In the genomic region with DNA sequence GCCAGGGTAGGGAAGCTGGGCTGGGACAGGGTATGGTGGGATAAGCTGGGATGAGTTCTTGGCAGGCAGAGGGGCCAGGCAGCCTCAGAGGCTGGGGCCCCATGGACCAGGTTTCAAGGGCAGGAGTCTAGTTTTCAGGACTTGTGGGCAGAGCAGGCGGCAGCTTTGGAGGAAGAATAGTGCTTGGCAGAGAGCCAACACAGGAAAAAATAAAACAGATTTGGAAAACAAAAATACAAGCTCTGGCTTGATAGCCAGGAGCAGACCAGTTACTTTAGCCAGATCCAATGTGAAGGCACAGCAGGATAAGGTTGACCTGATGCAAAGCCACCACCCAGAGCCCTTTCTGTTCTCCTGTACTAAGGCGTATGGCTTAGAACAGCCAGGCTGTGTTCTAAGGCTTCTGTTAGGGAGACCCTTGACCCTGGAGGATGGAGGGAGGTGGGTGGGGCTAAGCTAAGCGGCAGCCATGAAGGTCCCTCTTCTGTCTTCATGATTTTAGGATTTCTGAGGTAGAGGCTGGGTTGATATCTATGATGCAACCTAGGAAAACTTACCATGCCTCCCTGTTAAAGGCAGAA, we compare ENCODE assay signal across 1 cellular context.
A peak's percentile ranks its signal among the peaks of the same experiment; 100 is the strongest.
TF ChIP-seq lines count a peak whose summit lies in the region.

No MANE protein-coding gene starts in this region.

TF ChIP-seq in K562, 482 proteins besides CTCF, POLR2A, EP300 and RAD21:
- TF ChIP-seq DMBX1 (CRISPR knock-in tag; IDR thresholded peaks at IDR 0.05; ENCODE audit: borderline replicate concordance) (no peak), ZNF644 (tag; IDR thresholded peaks at IDR 0.05; ENCODE audit: low read depth) (no peak), CXXC5 (CRISPR knock-in tag; IDR thresholded peaks at IDR 0.05) (no peak), NFIC (IDR thresholded peaks at IDR 0.05) (peak; percentile 95), CEBPG (CRISPR knock-in tag; IDR thresholded peaks at IDR 0.05) (no peak), CEBPG (tag; conservative IDR thresholded peaks at IDR 0.05 in 1 of 2, IDR thresholded peaks at IDR 0.05 in 1 of 2) (0 out of 4 replicates have a peak, but pooled peaks of 1 of the 2 experiments have one; percentile 22), HLTF (IDR thresholded peaks at IDR 0.05) (no peak), MYNN (IDR thresholded peaks at IDR 0.05) (no peak), MYNN (CRISPR knock-in tag; IDR thresholded peaks at IDR 0.05) (no peak), CAMTA2 (CRISPR knock-in tag; conservative IDR thresholded peaks at IDR 0.05) (no peak), NFIX (CRISPR knock-in tag; IDR thresholded peaks at IDR 0.05; ENCODE audit: low read depth) (peak; percentile 69), MYC (IDR thresholded peaks at IDR 0.05; ENCODE audit: low read depth, low read length) (no peak), MYC (CRISPR knock-in tag; IDR thresholded peaks at IDR 0.05; ENCODE audit: borderline replicate concordance, low read depth) (no peak), PHTF2 (CRISPR knock-in tag; IDR thresholded peaks at IDR 0.05) (no peak), ZNF12 (CRISPR knock-in tag; IDR thresholded peaks at IDR 0.05) (0 out of 2 replicates have a peak, but pooled peaks have one; percentile 33), SMARCE1 (IDR thresholded peaks at IDR 0.05) (no peak), SAFB (IDR thresholded peaks at IDR 0.05; ENCODE audit: borderline replicate concordance, low read depth, low read length) (no peak), ZNF384 (IDR thresholded peaks at IDR 0.05; ENCODE audit: low read depth, low read length) (no peak), RBM14 (IDR thresholded peaks at IDR 0.05; ENCODE audit: borderline replicate concordance, insufficient read depth, low read depth, low read length) (no peak)
- TF ChIP-seq, protein P1, sequence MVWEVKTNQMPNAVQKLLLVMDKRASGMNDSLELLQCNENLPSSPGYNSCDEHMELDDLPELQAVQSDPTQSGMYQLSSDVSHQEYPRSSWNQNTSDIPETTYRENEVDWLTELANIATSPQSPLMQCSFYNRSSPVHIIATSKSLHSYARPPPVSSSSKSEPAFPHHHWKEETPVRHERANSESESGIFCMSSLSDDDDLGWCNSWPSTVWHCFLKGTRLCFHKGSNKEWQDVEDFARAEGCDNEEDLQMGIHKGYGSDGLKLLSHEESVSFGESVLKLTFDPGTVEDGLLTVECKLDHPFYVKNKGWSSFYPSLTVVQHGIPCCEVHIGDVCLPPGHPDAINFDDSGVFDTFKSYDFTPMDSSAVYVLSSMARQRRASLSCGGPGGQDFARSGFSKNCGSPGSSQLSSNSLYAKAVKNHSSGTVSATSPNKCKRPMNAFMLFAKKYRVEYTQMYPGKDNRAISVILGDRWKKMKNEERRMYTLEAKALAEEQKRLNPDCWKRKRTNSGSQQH (CRISPR knock-in tag; IDR thresholded peaks at IDR 0.05), result no peak
- TF ChIP-seq, protein P2, sequence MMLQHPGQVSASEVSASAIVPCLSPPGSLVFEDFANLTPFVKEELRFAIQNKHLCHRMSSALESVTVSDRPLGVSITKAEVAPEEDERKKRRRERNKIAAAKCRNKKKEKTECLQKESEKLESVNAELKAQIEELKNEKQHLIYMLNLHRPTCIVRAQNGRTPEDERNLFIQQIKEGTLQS (IDR thresholded peaks at IDR 0.05), result peak; percentile 63
- TF ChIP-seq, protein P2 (CRISPR knock-in tag; conservative IDR thresholded peaks at IDR 0.05), result no peak
- TF ChIP-seq, protein P3, sequence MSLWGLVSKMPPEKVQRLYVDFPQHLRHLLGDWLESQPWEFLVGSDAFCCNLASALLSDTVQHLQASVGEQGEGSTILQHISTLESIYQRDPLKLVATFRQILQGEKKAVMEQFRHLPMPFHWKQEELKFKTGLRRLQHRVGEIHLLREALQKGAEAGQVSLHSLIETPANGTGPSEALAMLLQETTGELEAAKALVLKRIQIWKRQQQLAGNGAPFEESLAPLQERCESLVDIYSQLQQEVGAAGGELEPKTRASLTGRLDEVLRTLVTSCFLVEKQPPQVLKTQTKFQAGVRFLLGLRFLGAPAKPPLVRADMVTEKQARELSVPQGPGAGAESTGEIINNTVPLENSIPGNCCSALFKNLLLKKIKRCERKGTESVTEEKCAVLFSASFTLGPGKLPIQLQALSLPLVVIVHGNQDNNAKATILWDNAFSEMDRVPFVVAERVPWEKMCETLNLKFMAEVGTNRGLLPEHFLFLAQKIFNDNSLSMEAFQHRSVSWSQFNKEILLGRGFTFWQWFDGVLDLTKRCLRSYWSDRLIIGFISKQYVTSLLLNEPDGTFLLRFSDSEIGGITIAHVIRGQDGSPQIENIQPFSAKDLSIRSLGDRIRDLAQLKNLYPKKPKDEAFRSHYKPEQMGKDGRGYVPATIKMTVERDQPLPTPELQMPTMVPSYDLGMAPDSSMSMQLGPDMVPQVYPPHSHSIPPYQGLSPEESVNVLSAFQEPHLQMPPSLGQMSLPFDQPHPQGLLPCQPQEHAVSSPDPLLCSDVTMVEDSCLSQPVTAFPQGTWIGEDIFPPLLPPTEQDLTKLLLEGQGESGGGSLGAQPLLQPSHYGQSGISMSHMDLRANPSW (CRISPR knock-in tag; IDR thresholded peaks at IDR 0.05), result no peak
- TF ChIP-seq, protein P4, sequence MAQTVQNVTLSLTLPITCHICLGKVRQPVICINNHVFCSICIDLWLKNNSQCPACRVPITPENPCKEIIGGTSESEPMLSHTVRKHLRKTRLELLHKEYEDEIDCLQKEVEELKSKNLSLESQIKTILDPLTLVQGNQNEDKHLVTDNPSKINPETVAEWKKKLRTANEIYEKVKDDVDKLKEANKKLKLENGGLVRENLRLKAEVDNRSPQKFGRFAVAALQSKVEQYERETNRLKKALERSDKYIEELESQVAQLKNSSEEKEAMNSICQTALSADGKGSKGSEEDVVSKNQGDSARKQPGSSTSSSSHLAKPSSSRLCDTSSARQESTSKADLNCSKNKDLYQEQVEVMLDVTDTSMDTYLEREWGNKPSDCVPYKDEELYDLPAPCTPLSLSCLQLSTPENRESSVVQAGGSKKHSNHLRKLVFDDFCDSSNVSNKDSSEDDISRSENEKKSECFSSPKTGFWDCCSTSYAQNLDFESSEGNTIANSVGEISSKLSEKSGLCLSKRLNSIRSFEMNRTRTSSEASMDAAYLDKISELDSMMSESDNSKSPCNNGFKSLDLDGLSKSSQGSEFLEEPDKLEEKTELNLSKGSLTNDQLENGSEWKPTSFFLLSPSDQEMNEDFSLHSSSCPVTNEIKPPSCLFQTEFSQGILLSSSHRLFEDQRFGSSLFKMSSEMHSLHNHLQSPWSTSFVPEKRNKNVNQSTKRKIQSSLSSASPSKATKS (CRISPR knock-in tag; IDR thresholded peaks at IDR 0.05), result no peak
- TF ChIP-seq, protein P5, sequence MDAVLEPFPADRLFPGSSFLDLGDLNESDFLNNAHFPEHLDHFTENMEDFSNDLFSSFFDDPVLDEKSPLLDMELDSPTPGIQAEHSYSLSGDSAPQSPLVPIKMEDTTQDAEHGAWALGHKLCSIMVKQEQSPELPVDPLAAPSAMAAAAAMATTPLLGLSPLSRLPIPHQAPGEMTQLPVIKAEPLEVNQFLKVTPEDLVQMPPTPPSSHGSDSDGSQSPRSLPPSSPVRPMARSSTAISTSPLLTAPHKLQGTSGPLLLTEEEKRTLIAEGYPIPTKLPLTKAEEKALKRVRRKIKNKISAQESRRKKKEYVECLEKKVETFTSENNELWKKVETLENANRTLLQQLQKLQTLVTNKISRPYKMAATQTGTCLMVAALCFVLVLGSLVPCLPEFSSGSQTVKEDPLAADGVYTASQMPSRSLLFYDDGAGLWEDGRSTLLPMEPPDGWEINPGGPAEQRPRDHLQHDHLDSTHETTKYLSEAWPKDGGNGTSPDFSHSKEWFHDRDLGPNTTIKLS (IDR thresholded peaks at IDR 0.05; ENCODE audit: borderline replicate concordance, low read depth), result no peak
- TF ChIP-seq, protein P6, sequence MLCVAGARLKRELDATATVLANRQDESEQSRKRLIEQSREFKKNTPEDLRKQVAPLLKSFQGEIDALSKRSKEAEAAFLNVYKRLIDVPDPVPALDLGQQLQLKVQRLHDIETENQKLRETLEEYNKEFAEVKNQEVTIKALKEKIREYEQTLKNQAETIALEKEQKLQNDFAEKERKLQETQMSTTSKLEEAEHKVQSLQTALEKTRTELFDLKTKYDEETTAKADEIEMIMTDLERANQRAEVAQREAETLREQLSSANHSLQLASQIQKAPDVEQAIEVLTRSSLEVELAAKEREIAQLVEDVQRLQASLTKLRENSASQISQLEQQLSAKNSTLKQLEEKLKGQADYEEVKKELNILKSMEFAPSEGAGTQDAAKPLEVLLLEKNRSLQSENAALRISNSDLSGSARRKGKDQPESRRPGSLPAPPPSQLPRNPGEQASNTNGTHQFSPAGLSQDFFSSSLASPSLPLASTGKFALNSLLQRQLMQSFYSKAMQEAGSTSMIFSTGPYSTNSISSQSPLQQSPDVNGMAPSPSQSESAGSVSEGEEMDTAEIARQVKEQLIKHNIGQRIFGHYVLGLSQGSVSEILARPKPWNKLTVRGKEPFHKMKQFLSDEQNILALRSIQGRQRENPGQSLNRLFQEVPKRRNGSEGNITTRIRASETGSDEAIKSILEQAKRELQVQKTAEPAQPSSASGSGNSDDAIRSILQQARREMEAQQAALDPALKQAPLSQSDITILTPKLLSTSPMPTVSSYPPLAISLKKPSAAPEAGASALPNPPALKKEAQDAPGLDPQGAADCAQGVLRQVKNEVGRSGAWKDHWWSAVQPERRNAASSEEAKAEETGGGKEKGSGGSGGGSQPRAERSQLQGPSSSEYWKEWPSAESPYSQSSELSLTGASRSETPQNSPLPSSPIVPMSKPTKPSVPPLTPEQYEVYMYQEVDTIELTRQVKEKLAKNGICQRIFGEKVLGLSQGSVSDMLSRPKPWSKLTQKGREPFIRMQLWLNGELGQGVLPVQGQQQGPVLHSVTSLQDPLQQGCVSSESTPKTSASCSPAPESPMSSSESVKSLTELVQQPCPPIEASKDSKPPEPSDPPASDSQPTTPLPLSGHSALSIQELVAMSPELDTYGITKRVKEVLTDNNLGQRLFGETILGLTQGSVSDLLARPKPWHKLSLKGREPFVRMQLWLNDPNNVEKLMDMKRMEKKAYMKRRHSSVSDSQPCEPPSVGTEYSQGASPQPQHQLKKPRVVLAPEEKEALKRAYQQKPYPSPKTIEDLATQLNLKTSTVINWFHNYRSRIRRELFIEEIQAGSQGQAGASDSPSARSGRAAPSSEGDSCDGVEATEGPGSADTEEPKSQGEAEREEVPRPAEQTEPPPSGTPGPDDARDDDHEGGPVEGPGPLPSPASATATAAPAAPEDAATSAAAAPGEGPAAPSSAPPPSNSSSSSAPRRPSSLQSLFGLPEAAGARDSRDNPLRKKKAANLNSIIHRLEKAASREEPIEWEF (CRISPR knock-in tag; IDR thresholded peaks at IDR 0.05), result no peak
